8 cellular contexts compared by ENCODE assay signal in the genomic region with DNA sequence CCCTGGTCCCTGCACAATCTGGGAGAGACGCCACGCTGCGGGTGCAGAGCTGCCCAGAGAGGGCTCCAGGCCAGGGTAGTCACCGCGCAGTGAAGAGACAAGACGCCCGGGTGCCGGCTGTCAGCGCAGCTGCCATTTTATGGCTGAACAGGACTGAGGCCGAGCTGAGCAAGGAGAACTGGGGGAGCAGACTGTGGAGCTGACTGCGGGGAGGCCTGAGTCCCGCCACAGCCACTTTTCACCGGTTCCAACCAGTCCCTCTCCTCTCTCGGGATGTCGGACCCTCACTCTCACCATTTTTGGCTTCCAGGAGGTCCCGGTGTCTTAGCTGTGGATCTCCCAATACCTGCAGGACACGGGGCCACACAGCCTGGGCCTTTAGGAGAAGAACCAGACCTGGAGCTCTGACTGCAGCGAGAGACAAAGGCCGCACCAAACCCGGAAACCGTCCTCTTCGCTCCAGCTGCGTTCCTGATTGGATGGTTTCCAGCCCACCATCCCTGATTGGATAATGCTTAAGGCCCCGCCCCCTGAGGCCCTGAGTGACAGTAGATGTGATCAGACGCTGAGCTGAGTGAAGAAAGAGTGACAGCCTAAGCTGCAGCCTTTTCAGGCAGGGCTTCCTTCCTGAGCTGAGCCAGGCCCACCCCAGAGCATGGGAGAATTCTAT. TPM values are rescaled to one million over a fixed set of nuclear protein-coding genes. Genes with fewer than 3 reads are reported as not detected.
DNase-seq lines count a peak whose midpoint lies in the region; ATAC-seq and TF ChIP-seq lines count a peak whose summit lies in the region.

ZNF626 (minus strand) TSS at position 422 of the 670 bp plus-strand sequence; CDS start at position 297, 125 bp downstream.

- H3K27me3 ChIP-seq in mononuclear cell (ENCODE audit: insufficient read depth, low read length) = no peaks in the 10 kb centered on the region

- peaks cover 11% of the 10 kb centered on the region for H3K4me1 ChIP-seq in mononuclear cell (ENCODE audit: insufficient read depth, low read length)

- peaks cover 36% of the 10 kb centered on the region for H3K9me3 Mint-ChIP-seq in activated T-cell treated with anti-CD3 and anti-CD28 coated beads, Interleukin-2, amount 50 U/mL, for 24 hours

- peak; percentile 74 for ATAC-seq in HG02798 (IDR thresholded peaks at IDR 0.05; ENCODE audit: poor library complexity, unreplicated experiment)

- H3K36me3 Mint-ChIP-seq in activated T-cell treated with anti-CD3 and anti-CD28 coated beads, Interleukin-2, amount 50 U/mL, for 24 hours (ENCODE audit: low read depth) = peaks cover 77% of the 10 kb centered on the region

- peaks cover 54% of the 10 kb centered on the region for H3K4me1 Mint-ChIP-seq in activated T-cell treated with anti-CD3 and anti-CD28 coated beads, Interleukin-2, amount 50 U/mL, for 24 hours (ENCODE audit: low read depth)

- H3K27ac Mint-ChIP-seq in activated T-cell treated with anti-CD3 and anti-CD28 coated beads, Interleukin-2, amount 50 U/mL, for 24 hours = peak within 1 kb of the TSS; percentile 95

- H3K9me3 ChIP-seq in mononuclear cell (ENCODE audit: low read depth, low read length) = peaks cover 13% of the 10 kb centered on the region

- peak within 1 kb of the TSS; percentile 71 for H3K4me3 ChIP-seq in mononuclear cell (ENCODE audit: low read length)

- DNase-seq in GM04504 (ENCODE audit: low read depth) (peak; percentile 95), NCI-H82 (lab: John Stamatoyannopoulos, UW) (peak; percentile 99), erythroblast (lab: John Stamatoyannopoulos, UW) (peak; percentile 33 to 38), SKM-1 (lab: John Stamatoyannopoulos, UW; ENCODE audit: unreplicated experiment) (no peak)
- peak; percentile 90 for DNase-seq in activated T-cell treated with anti-CD3 and anti-CD28 coated beads, Interleukin-2, amount 50 U/mL, for 24 hours
- peak; percentile 57 for DNase-seq in stimulated activated CD8-positive, alpha-beta memory T cell treated with anti-CD3 and anti-CD28 coated beads, Interleukin-15, amount 100 ng/mL, for 24 hours (ENCODE audit: low read depth)

- H3K27me3 Mint-ChIP-seq in activated T-cell treated with anti-CD3 and anti-CD28 coated beads, Interleukin-2, amount 50 U/mL, for 24 hours = no peaks in the 10 kb centered on the region

- H3K4me3 Mint-ChIP-seq in activated T-cell treated with anti-CD3 and anti-CD28 coated beads, Interleukin-2, amount 50 U/mL, for 24 hours = peak within 1 kb of the TSS; percentile 94

- TF ChIP-seq POLR2A in erythroblast (IDR thresholded peaks at IDR 0.05; ENCODE audit: low read length) = no peak

RNA-seq across cellular contexts. Expression of gene ZNF626, which starts in this region (rescaled TPM):
- 9.7 TPM for total RNA-seq in mononuclear cell
